Comparison of ENCODE assay signal across 9 cellular contexts in the genomic region with DNA sequence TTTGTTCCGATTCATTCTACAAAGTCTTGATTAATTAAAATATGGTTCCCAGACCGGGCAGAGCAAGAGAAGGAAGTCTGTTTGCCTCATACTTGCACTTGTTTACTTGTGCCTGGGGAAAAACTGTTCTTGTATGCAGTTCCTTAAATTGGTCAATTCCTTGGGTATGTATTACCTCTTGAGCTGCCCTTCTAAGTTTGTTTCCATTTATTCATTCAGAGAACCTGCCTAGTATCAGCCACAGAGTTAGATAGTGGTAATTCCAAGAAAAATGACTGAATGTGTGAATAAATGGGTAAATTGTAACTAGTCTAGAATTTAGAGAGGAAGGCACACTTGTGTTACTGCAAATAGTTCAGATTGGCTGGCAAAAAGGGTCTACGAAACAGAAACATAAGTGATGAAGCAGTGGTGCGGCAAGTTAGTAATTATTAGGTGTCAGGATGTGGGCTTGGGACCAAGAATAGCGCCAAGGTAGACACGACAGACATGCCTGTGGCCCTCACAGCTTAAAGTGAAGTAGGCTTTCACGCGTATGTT. TPM values are rescaled to one million over a fixed set of nuclear protein-coding genes. Genes with fewer than 3 reads are reported as not detected.
A peak's percentile ranks its signal among the peaks of the same experiment; 100 is the strongest.
DNase-seq lines count a peak whose midpoint lies in the region; ATAC-seq lines count a peak whose summit lies in the region.
"Had no signal": no experiment of that assay in that cellular context is flagged by ENCODE, and none has a peak within 500 bp of the region (broad histone marks: within the 10 kb centered on the region; RNA-seq: fewer than 3 reads in every experiment).

No MANE protein-coding gene starts in this region.

- peaks cover 8% of the 10 kb centered on the region for H3K36me3 Mint-ChIP-seq in central memory CD8-positive, alpha-beta T cell (ENCODE audit: insufficient read depth)
- H3K36me3 Mint-ChIP-seq in naive thymus-derived CD8-positive, alpha-beta T cell, result peaks cover 0 to 10% (median 4%) of the 10 kb centered on the region in 3 donors

- POLR2A ChIA-PET in naive thymus-derived CD8-positive, alpha-beta T cell (lab: Charles Lee), result no interaction called here

- peak overlapping the region; percentile 66 for H3K4me3 Mint-ChIP-seq in central memory CD8-positive, alpha-beta T cell
- peak overlapping the region; percentile 63 to 84 (median 80) for H3K4me3 Mint-ChIP-seq in naive thymus-derived CD8-positive, alpha-beta T cell

- no peaks in the 10 kb centered on the region for H3K9me3 Mint-ChIP-seq in central memory CD8-positive, alpha-beta T cell
- peaks cover 0 to 28% (median 3%) of the 10 kb centered on the region in 9 donors for H3K9me3 Mint-ChIP-seq in naive thymus-derived CD8-positive, alpha-beta T cell

- H3K4me1 Mint-ChIP-seq in central memory CD8-positive, alpha-beta T cell, result peaks cover 22% of the 10 kb centered on the region
- H3K4me1 Mint-ChIP-seq in naive thymus-derived CD8-positive, alpha-beta T cell, result peaks cover 2 to 25% (median 19%) of the 10 kb centered on the region in 4 donors

- peak; percentile 70 for DNase-seq in NOMO-1 treated with DMSO at 0.1 percent for 48 hours (lab: John Stamatoyannopoulos, UW; ENCODE audit: unreplicated experiment)
- DNase-seq in NOMO-1 treated with dmso at 0.1 percent for 144 hours (lab: John Stamatoyannopoulos, UW; ENCODE audit: unreplicated experiment), result no peak
- DNase-seq in NCI-H69 (lab: John Stamatoyannopoulos, UW), result peak; percentile 23
- no peak for DNase-seq in central memory CD8-positive, alpha-beta T cell (ENCODE audit: low spot score in 2 of 2)
- no peak for DNase-seq in naive thymus-derived CD8-positive, alpha-beta T cell
- DNase-seq in Ammon's horn (ENCODE audit: low spot score), result no peak
- no peak for DNase-seq in epidermal melanocyte (ENCODE audit: insufficient read length, low spot score)

- peak overlapping the region; percentile 72 for H3K27ac Mint-ChIP-seq in central memory CD8-positive, alpha-beta T cell (ENCODE audit: low read depth)
- H3K27ac Mint-ChIP-seq in naive thymus-derived CD8-positive, alpha-beta T cell, result peak overlapping the region in 4 of 10 donors; percentile 9 to 34 (median 23)

- ATAC-seq in HG02571 (IDR thresholded peaks at IDR 0.05; ENCODE audit: unreplicated experiment), result peak; percentile 48
- peak; percentile 15 for ATAC-seq in central memory CD8-positive, alpha-beta T cell (replicated peaks; ENCODE audit: extremely low read depth, poor library complexity, severe bottlenecking)
- peak; percentile 7 to 13 for ATAC-seq in naive thymus-derived CD8-positive, alpha-beta T cell

- H3K27me3 Mint-ChIP-seq in central memory CD8-positive, alpha-beta T cell, result peaks cover 94% of the 10 kb centered on the region
- H3K27me3 Mint-ChIP-seq in naive thymus-derived CD8-positive, alpha-beta T cell, result peaks cover 49 to 77% (median 56%) of the 10 kb centered on the region in 5 donors

RNA-seq across cellular contexts. Expression of a gene that starts 0.5 kb away (rescaled TPM):
- not detected for total RNA-seq in naive thymus-derived CD8-positive, alpha-beta T cell
- under 1 TPM in 2 of 3 donors, not detected in 1; 0.09 to 0.13 TPM for polyA plus RNA-seq in naive thymus-derived CD8-positive, alpha-beta T cell
- total RNA-seq: Daoy had no signal

RNA-seq across cellular contexts. Expression of a gene that starts 43.0 kb away (rescaled TPM):
- not detected for total RNA-seq in naive thymus-derived CD8-positive, alpha-beta T cell
- polyA plus RNA-seq in naive thymus-derived CD8-positive, alpha-beta T cell, result not detected
- total RNA-seq: Daoy had no signal

RNA-seq across cellular contexts. Expression of a gene that starts 48.0 kb away (rescaled TPM):
- total RNA-seq in naive thymus-derived CD8-positive, alpha-beta T cell, result not detected
- polyA plus RNA-seq in naive thymus-derived CD8-positive, alpha-beta T cell, result not detected

Comparison
In these comparisons a context has a peak if more than half of its experiments do, and no peak if none do; other contexts are left out.
1. DNase-seq: peak in NOMO-1 treated with DMSO at 0.1 percent for 48 hours (single experiment) and NCI-H69 (single experiment); none in NOMO-1 treated with dmso at 0.1 percent for 144 hours (single experiment), central memory CD8-positive, alpha-beta T cell (0 of 2), naive thymus-derived CD8-positive, alpha-beta T cell (0 of 10), Ammon's horn (single experiment) and epidermal melanocyte (single experiment).
2. Peak in every context shown above with its lines, with median percentiles within 50 percentile points of each other: ATAC-seq.